ENCODE assay signal across 8 cellular contexts in the genomic region with DNA sequence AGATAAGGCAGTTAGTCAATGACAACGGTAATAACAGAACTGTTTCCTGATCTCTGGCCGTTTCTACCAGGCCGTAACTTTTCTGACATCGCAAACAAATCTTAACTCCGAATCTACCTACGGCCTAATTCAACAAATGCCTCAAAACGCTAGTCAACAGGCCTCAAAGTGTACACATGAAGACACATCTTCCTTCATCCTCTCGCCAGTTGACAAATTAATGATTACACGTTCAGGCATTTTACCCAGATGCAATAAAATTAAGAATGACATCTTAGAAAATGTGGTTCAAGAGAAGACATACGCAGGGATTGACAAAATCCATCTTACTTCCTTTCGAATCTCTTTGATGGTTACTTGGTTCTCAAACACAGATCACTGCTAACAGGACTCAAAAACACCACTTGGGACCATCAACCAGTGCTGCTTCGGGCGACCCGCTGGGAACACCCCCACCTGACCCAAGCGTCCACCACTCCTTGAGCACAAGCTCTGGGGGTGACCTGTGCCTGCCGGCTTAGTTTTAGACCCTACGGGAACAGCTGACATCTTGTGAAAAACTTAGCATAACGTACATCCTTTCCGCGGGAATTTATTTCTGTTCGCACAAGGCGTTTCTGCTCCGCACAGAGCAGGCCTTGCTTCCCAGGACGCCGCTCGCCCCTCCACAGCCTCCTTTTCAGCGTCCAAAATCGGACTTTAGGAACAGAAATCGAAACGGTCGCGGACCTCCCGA. TPM values are rescaled to one million over a fixed set of nuclear protein-coding genes. Genes with fewer than 3 reads are reported as not detected.
DNase-seq lines count a peak whose midpoint lies in the region; ATAC-seq and TF ChIP-seq lines count a peak whose summit lies in the region.

No MANE protein-coding gene starts in this region.

- POLR2A ChIA-PET in CD4-positive, alpha-beta T cell (lab: Charles Lee): interaction anchor here (0.6 to 5.6 kb wide), 19 partner anchors 11 to 303 kb away, joined by 3 to 129 read pairs (median 5); partner anchors contain the start of genes DCP1A and PRKCD
- POLR2A ChIA-PET in naive thymus-derived CD8-positive, alpha-beta T cell (lab: Charles Lee): interaction anchor here (0.6 to 6.5 kb wide), 17 partner anchors 11 to 1545 kb away, joined by 3 to 73 read pairs (median 6); partner anchors contain the start of genes GLT8D1 and SPCS1

- H3K27me3 Mint-ChIP-seq in CD4-positive, alpha-beta T cell: peaks cover 3% of the 10 kb centered on the region
- H3K27me3 Mint-ChIP-seq in naive thymus-derived CD8-positive, alpha-beta T cell: no peaks in the 10 kb centered on the region

- TF ChIP-seq CTCF in CD4-positive, alpha-beta T cell (IDR thresholded peaks at IDR 0.05): no peak
- TF ChIP-seq CTCF in NB4 (IDR thresholded peaks at IDR 0.05; ENCODE audit: low read depth, low read length) (no peak), fibroblast of mammary gland (conservative IDR thresholded peaks at IDR 0.05; ENCODE audit: control insufficient read depth, insufficient read depth, low read depth, low read length) (no peak), thyroid gland (IDR thresholded peaks at IDR 0.05) (no peak)

- 26 to 39% methylated on average over 21 to 33 of the region's 33 CpGs for WGBS in thyroid gland, 2 donors

- peak; percentile 26 for ATAC-seq in CD4-positive, alpha-beta T cell (ENCODE audit: poor library complexity)
- ATAC-seq in GM21528 (IDR thresholded peaks at IDR 0.05; ENCODE audit: low FRiP score, unreplicated experiment): peak; percentile 4
- ATAC-seq in naive thymus-derived CD8-positive, alpha-beta T cell: peak; percentile 13 to 25

- DNase-seq in CD4-positive, alpha-beta T cell: peak; percentile 16 to 56 (median 21)
- DNase-seq in NB4 (ENCODE audit: low read depth) (peak; percentile 66), activated T-helper 1 cell treated with Interleukin-2 at 50 U/mL for 16 hours (ENCODE audit: low read depth) (peak; percentile 16), fibroblast of mammary gland (ENCODE audit: low read depth) (peak; percentile 45), thyroid gland (peak; percentile 38 to 39)
- DNase-seq in naive thymus-derived CD8-positive, alpha-beta T cell: peak in 9 of 10 donors; percentile 10 to 69 (median 57)
- DNase-seq in effector CD8-positive, alpha-beta T cell (lab: John Stamatoyannopoulos, UW): no peak

- CTCF ChIA-PET in CD4-positive, alpha-beta T cell (lab: Charles Lee): interaction anchor here (1.1 to 2.9 kb wide), 2 partner anchors 38 to 60 kb away, joined by 3 to 15 read pairs; no protein-coding TSS in a partner anchor

- intact Hi-C loops in CD4-positive, alpha-beta T cell (cut with DNase I, micrococcal nuclease): loop anchor here (1.0 to 5.0 kb wide), 6 partner anchors 28 to 357 kb away; partner anchors contain the start of genes GNL3 (in 1 of the 2), PBRM1 (in 1 of the 2) and STIMATE (in 1 of the 2)
- intact Hi-C loops in thyroid gland (cut with DNase I): no loop called here

- no peaks in the 10 kb centered on the region for H3K9me3 Mint-ChIP-seq in CD4-positive, alpha-beta T cell
- H3K9me3 Mint-ChIP-seq in naive thymus-derived CD8-positive, alpha-beta T cell: no peaks in the 10 kb centered on the region

- H3K36me3 Mint-ChIP-seq in CD4-positive, alpha-beta T cell (ENCODE audit: low read depth): peaks cover 13% of the 10 kb centered on the region
- H3K36me3 Mint-ChIP-seq in naive thymus-derived CD8-positive, alpha-beta T cell: no peaks in the 10 kb centered on the region

- H3K27me3 ChIP-seq in CD4-positive, alpha-beta T cell (ENCODE audit: control insufficient read depth, insufficient read depth, low read length): no peaks in the 10 kb centered on the region
- no peaks in the 10 kb centered on the region for H3K27me3 ChIP-seq in thyroid gland

- peaks cover 0 to 19% of the 10 kb centered on the region in 2 donors for H3K4me1 ChIP-seq in thyroid gland

- peak overlapping the region; percentile 72 for H3K4me3 ChIP-seq in NB4 (ENCODE audit: low read depth, low read length)
- peak overlapping the region; percentile 57 for H3K4me3 ChIP-seq in fibroblast of mammary gland (ENCODE audit: control insufficient read depth, low read depth, low read length)
- peak overlapping the region in 2 of 3 donors; percentile 65 to 74 for H3K4me3 ChIP-seq in thyroid gland (replicated peaks in 1 of 3)

- H3K27ac ChIP-seq in CD4-positive, alpha-beta T cell (ENCODE audit: low read depth, low read length): peak overlapping the region; percentile 69
- peak overlapping the region in 2 of 3 donors; percentile 76 to 77 for H3K27ac ChIP-seq in thyroid gland

- peak overlapping the region; percentile 99 for H3K27ac Mint-ChIP-seq in CD4-positive, alpha-beta T cell
- peak overlapping the region; percentile 97 to 99 (median 98) for H3K27ac Mint-ChIP-seq in naive thymus-derived CD8-positive, alpha-beta T cell

- no peaks in the 10 kb centered on the region for H3K36me3 ChIP-seq in thyroid gland

- H3K4me1 Mint-ChIP-seq in CD4-positive, alpha-beta T cell (ENCODE audit: low read depth): peaks cover 62% of the 10 kb centered on the region
- peaks cover 24 to 52% (median 44%) of the 10 kb centered on the region in 4 donors for H3K4me1 Mint-ChIP-seq in naive thymus-derived CD8-positive, alpha-beta T cell

- H3K4me3 Mint-ChIP-seq in CD4-positive, alpha-beta T cell: peak overlapping the region; percentile 95
- peak overlapping the region; percentile 85 to 99 (median 98) for H3K4me3 Mint-ChIP-seq in naive thymus-derived CD8-positive, alpha-beta T cell

- H3K9me3 ChIP-seq in CD4-positive, alpha-beta T cell (ENCODE audit: control insufficient read depth, low read length): no peaks in the 10 kb centered on the region
- H3K9me3 ChIP-seq in thyroid gland: no peaks in the 10 kb centered on the region

- TF ChIP-seq POLR2A in NB4 (IDR thresholded peaks at IDR 0.05; ENCODE audit: extremely low read depth, insufficient read length) (no peak), thyroid gland (IDR thresholded peaks at IDR 0.05) (no peak)

RNA-seq across cellular contexts. Expression of gene SFMBT1, which starts 1.3 kb away (rescaled TPM):
- total RNA-seq in CD4-positive, alpha-beta T cell: 10 to 100 TPM; 54.3 to 55.9 TPM
- total RNA-seq in naive thymus-derived CD8-positive, alpha-beta T cell: 10 to 100 TPM; 35.2 to 35.5 TPM
- 10 to 100 TPM; 13.4 to 29.7 (median 18.1) TPM for polyA plus RNA-seq in naive thymus-derived CD8-positive, alpha-beta T cell
- total RNA-seq in thyroid gland: 10 to 100 TPM; 17.2 to 35.3 (median 31.1) TPM
